17 cellular contexts compared by ENCODE assay signal in genomic region chr1:220347654-220348175, GRCh38.
DNase-seq lines count a peak whose midpoint lies in the region; ATAC-seq and TF ChIP-seq lines count a peak whose summit lies in the region.
"Had no signal": no experiment of that assay in that cellular context is flagged by ENCODE, and none has a peak within 500 bp of the region (broad histone marks: within the 10 kb centered on the region; RNA-seq: fewer than 3 reads in every experiment).

No MANE protein-coding gene starts in this region.

- no peak overlapping the region for H3K4me3 Mint-ChIP-seq in activated CD8-positive, alpha-beta T cell treated with anti-CD3 and anti-CD28 coated beads, Interleukin-2, amount 10 ng/mL, durations not matched to agents 7 days and 5 days
- H3K4me3 Mint-ChIP-seq: HFFc6 had no signal

- H3K4me1 Mint-ChIP-seq in activated CD8-positive, alpha-beta T cell treated with anti-CD3 and anti-CD28 coated beads, Interleukin-2, amount 10 ng/mL, durations not matched to agents 7 days and 5 days (ENCODE audit: low read depth): no peaks in the 10 kb centered on the region

- TF ChIP-seq POLR2A in NB4 (IDR thresholded peaks at IDR 0.05; ENCODE audit: extremely low read depth, insufficient read length): no peak

- CTCF ChIA-PET in activated CD8-positive, alpha-beta T cell treated with anti-CD3 and anti-CD28 coated beads, Interleukin-2, amount 10 ng/mL, durations not matched to agents 7 days and 5 days (lab: Charles Lee): no interaction called here

- no peak for ATAC-seq in HG02981 (IDR thresholded peaks at IDR 0.05; ENCODE audit: unreplicated experiment)
- ATAC-seq in activated CD8-positive, alpha-beta T cell treated with anti-CD3 and anti-CD28 coated beads, Interleukin-2, amount 10 ng/mL, durations not matched to agents 7 days and 5 days: no peak
- no peak for ATAC-seq in GM19455 (IDR thresholded peaks at IDR 0.05; ENCODE audit: unreplicated experiment)

- no peak overlapping the region for H3K27ac Mint-ChIP-seq in activated CD8-positive, alpha-beta T cell treated with anti-CD3 and anti-CD28 coated beads, Interleukin-2, amount 10 ng/mL, durations not matched to agents 7 days and 5 days
- H3K27ac Mint-ChIP-seq: CD14-positive monocyte, HFFc6 had no signal

- H3K27me3 Mint-ChIP-seq in activated CD8-positive, alpha-beta T cell treated with anti-CD3 and anti-CD28 coated beads, Interleukin-2, amount 10 ng/mL, durations not matched to agents 7 days and 5 days (ENCODE audit: low read depth): peaks cover 5% of the 10 kb centered on the region

- H3K4me3 ChIP-seq in NB4 (ENCODE audit: low read depth, low read length): no peak overlapping the region

- POLR2A ChIA-PET in activated CD8-positive, alpha-beta T cell treated with anti-CD3 and anti-CD28 coated beads, Interleukin-2, amount 10 ng/mL, durations not matched to agents 7 days and 5 days (lab: Charles Lee): no interaction called here

- H3K36me3 Mint-ChIP-seq in activated CD8-positive, alpha-beta T cell treated with anti-CD3 and anti-CD28 coated beads, Interleukin-2, amount 10 ng/mL, durations not matched to agents 7 days and 5 days (ENCODE audit: low read depth): no peaks in the 10 kb centered on the region
- H3K36me3 Mint-ChIP-seq: CD14-positive monocyte had no signal

- no peaks in the 10 kb centered on the region for H3K9me3 Mint-ChIP-seq in activated CD8-positive, alpha-beta T cell treated with anti-CD3 and anti-CD28 coated beads, Interleukin-2, amount 10 ng/mL, durations not matched to agents 7 days and 5 days (ENCODE audit: insufficient read depth)

- DNase-seq in NCI-H510A treated with DMSO at 0.1 percent for 48 hours (lab: John Stamatoyannopoulos, UW) (peak; percentile 7), NCI-H510A (lab: John Stamatoyannopoulos, UW) (no peak), NB4 (ENCODE audit: low read depth) (peak; percentile 20), RPMI8226 (peak; percentile 60), cortex of kidney (lab: John Stamatoyannopoulos, UW) (no peak)
- DNase-seq in activated CD8-positive, alpha-beta T cell treated with anti-CD3 and anti-CD28 coated beads, Interleukin-2, amount 10 ng/mL, durations not matched to agents 7 days and 5 days: no peak
- DNase-seq: Caco-2, GDM1, GOT3, HFFc6, NCI-H1417 treated with DMSO at 0.1 percent for 48 hours, NCI-H2081, NCI-H446 treated with DMSO at 0.1 percent for 48 hours, SK-N-SH had no signal

- no peak for TF ChIP-seq CTCF in NB4 (IDR thresholded peaks at IDR 0.05; ENCODE audit: low read depth, low read length)

Comparison
In these comparisons a context has a peak if more than half of its experiments do, and no peak if none do; other contexts are left out.
1. DNase-seq: peak in NCI-H510A treated with DMSO at 0.1 percent for 48 hours (single experiment), NB4 (single experiment) and RPMI8226 (single experiment); none in NCI-H510A (single experiment), cortex of kidney (single experiment) and activated CD8-positive, alpha-beta T cell treated with anti-CD3 and anti-CD28 coated beads, Interleukin-2, amount 10 ng/mL, durations not matched to agents 7 days and 5 days (single experiment).